ENCODE assay signal across 10 cellular contexts in genomic region chr10:76902949-76903348, GRCh38.
A peak's percentile ranks its signal among the peaks of the same experiment; 100 is the strongest.
DNase-seq lines count a peak whose midpoint lies in the region; ATAC-seq and TF ChIP-seq lines count a peak whose summit lies in the region.
"Had no signal": no experiment of that assay in that cellular context is flagged by ENCODE, and none has a peak within 500 bp of the region (broad histone marks: within the 10 kb centered on the region; RNA-seq: fewer than 3 reads in every experiment).

No MANE protein-coding gene starts in this region.

- H3K9me3 ChIP-seq in MG63, result no peaks in the 10 kb centered on the region

- DNase-seq in GM12864 (ENCODE audit: low read depth), result no peak
- peak; percentile 33 for DNase-seq in MG63
- no peak for DNase-seq in brain microvascular endothelial cell
- DNase-seq in stimulated activated CD4-positive, alpha-beta T cell treated with anti-CD3 and anti-CD28 coated beads, Interleukin-4, amount 100 ng/mL, for 4 hours, result no peak
- DNase-seq in NCI-H2227 (lab: John Stamatoyannopoulos, UW; ENCODE audit: unreplicated experiment), result no peak
- DNase-seq: stimulated activated CD4-positive, alpha-beta T cell treated with anti-CD3 and anti-CD28 coated beads, Interleukin-4, amount 100 ng/mL, for 24 hours had no signal

- no peak overlapping the region for H3K27ac ChIP-seq in brain microvascular endothelial cell
- H3K27ac ChIP-seq: epithelial cell of prostate had no signal

- TF ChIP-seq CTCF in GM12864 (IDR thresholded peaks at IDR 0.05; ENCODE audit: low read depth, low read length, missing control alignments), result peak; percentile 31
- peak; percentile 67 for TF ChIP-seq CTCF in brain microvascular endothelial cell (IDR thresholded peaks at IDR 0.05; ENCODE audit: low read depth, low read length, missing control alignments)
- peak; percentile 25 to 52 (median 34) for TF ChIP-seq CTCF in nephron (IDR thresholded peaks at IDR 0.05; ENCODE audit: unreplicated experiment in 3 of 3)

- peaks cover 2% of the 10 kb centered on the region for H3K9me3 Mint-ChIP-seq in nephron

- no peak overlapping the region for H3K4me3 Mint-ChIP-seq in nephron

- H3K36me3 ChIP-seq in MG63 (peaks cover 5% of the 10 kb centered on the region; the same call in 1 of the 2 replicates), brain microvascular endothelial cell (replicated peaks) (no peaks in the 10 kb centered on the region)

- H3K4me3 ChIP-seq in GM12864 (ENCODE audit: low read depth, low read length) (no peak overlapping the region), MG63 (no peak overlapping the region), brain microvascular endothelial cell (ENCODE audit: low read depth, low read length) (no peak overlapping the region)

- no peak for ATAC-seq in GM21423 (IDR thresholded peaks at IDR 0.05; ENCODE audit: unreplicated experiment)
- ATAC-seq in HG02588 (IDR thresholded peaks at IDR 0.05; ENCODE audit: unreplicated experiment), result no peak

- peaks cover 4% of the 10 kb centered on the region for H3K27me3 Mint-ChIP-seq in nephron (ENCODE audit: low read depth)

- in situ Hi-C loops in brain microvascular endothelial cell (cut with HindIII; ENCODE audit: low pct_ligation_motif_present, low sequenced_read_pairs), result no loop called here

- peaks cover 6% of the 10 kb centered on the region for H3K4me1 Mint-ChIP-seq in nephron

- no peaks in the 10 kb centered on the region for H3K36me3 Mint-ChIP-seq in nephron (ENCODE audit: low read depth)

- no peaks in the 10 kb centered on the region for H3K27me3 ChIP-seq in MG63
- H3K27me3 ChIP-seq in brain microvascular endothelial cell (replicated peaks), result no peaks in the 10 kb centered on the region

- no peak overlapping the region for H3K27ac Mint-ChIP-seq in nephron
